10 cellular contexts compared by ENCODE assay signal in the genomic region with DNA sequence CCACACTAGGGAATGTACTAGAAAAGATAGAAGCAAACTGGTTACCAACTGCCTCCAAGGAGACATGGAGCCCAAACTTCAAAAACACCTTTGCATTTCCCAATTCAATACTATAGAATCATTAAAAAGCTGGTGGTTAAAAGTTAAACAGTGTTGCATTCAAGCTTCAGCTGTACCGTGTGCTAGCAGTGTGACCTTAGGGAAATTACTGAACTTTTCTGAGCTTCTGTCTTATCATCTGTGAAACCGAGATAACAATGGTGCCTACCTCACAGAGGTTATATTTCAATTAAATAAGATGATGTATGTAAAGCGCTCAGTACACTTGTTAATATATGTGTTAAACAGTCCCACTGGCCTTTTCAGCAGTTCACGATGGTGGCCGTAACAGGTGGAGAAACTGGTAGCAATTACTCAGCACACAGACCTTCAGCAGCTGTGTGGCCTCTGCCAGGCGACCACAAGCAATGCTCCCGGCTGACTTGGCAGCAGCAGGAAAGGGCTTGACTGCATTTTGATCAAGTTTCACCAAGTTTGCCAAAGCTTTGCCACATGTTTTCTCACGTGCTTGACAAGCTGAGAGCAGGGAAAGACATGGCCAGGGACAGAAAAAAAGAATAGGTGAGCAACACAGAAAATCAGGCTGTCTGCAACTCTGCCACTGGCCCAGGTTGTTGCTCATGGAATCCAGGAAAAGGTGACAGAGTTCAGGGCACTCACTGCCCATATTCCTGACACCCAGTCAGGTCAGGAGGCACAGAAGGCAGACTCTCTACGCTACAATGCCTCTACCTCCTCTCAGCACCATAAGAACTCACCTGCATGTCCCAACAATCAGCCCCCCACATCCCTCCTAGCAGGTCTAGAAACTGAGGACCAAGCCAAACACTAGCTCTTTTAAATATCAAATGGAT.
DNase-seq lines count a peak whose midpoint lies in the region; ATAC-seq and TF ChIP-seq lines count a peak whose summit lies in the region.
"Had no signal": no experiment of that assay in that cellular context is flagged by ENCODE, and none has a peak within 500 bp of the region (broad histone marks: within the 10 kb centered on the region; RNA-seq: fewer than 3 reads in every experiment).

No MANE protein-coding gene starts in this region.

- H3K27ac ChIP-seq in KMS-11, result peak overlapping the region; percentile 83
- H3K27ac ChIP-seq in left ventricle myocardium inferior (replicated peaks), result peak overlapping the region; percentile 79

- peak; percentile 77 for DNase-seq in GM06990 (ENCODE audit: extremely low read depth, insufficient read length)
- peak; percentile 34 for DNase-seq in left ventricle myocardium inferior
- no peak for DNase-seq in NCI-H1048 (lab: John Stamatoyannopoulos, UW)
- DNase-seq in NCI-H2107 treated with DMSO at 0.1 percent for 48 hours (lab: John Stamatoyannopoulos, UW; ENCODE audit: unreplicated experiment), result no peak
- DNase-seq in activated CD4-positive, alpha-beta memory T cell treated with anti-CD3 and anti-CD28 coated beads, Interleukin-2, amount 10 ng/mL, durations not matched to agents 7 days and 5 days, result no peak
- DNase-seq in activated gamma-delta T cell treated with Interleukin-2 at 50 U/mL for 16 hours, result no peak
- DNase-seq: NCI-H1436; stimulated activated naive CD8-positive, alpha-beta T cell treated with anti-CD3 and anti-CD28 coated beads, Interleukin-15, Interleukin-2, amounts not matched to agents 100 U/mL and 50 U/mL, for 24 hours had no signal

- peak; percentile 71 for ATAC-seq in GM21737 (IDR thresholded peaks at IDR 0.05; ENCODE audit: unreplicated experiment)
- ATAC-seq: stimulated activated naive CD8-positive, alpha-beta T cell treated with anti-CD3 and anti-CD28 coated beads, Interleukin-15, Interleukin-2, amounts not matched to agents 100 U/mL and 50 U/mL, for 24 hours had no signal

- H3K79me2 ChIP-seq in KMS-11 (ENCODE audit: insufficient read depth, low read depth), result no peaks in the 10 kb centered on the region

- no peaks in the 10 kb centered on the region for H3K27me3 Mint-ChIP-seq in activated CD4-positive, alpha-beta memory T cell treated with anti-CD3 and anti-CD28 coated beads, Interleukin-2, amount 10 ng/mL, durations not matched to agents 7 days and 5 days

- CTCF ChIA-PET in activated CD4-positive, alpha-beta memory T cell treated with anti-CD3 and anti-CD28 coated beads, Interleukin-2, amount 10 ng/mL, durations not matched to agents 7 days and 5 days (lab: Charles Lee), result no interaction called here

- H3K27me3 ChIP-seq in GM06990 (replicated peaks; ENCODE audit: control insufficient read depth, insufficient read depth, low read length) (no peaks in the 10 kb centered on the region), KMS-11 (ENCODE audit: insufficient read depth, low read depth) (no peaks in the 10 kb centered on the region), left ventricle myocardium inferior (ENCODE audit: low read depth) (no peaks in the 10 kb centered on the region)

- H3K4me3 ChIP-seq in GM06990 (replicated peaks; ENCODE audit: low read depth, low read length) (no peak overlapping the region), KMS-11 (IDR thresholded peaks at IDR 0.05; ENCODE audit: insufficient read depth, low read depth, low read length) (peak overlapping the region; percentile 35), left ventricle myocardium inferior (no peak overlapping the region)

- no peaks in the 10 kb centered on the region for H3K36me3 ChIP-seq in GM06990 (ENCODE audit: control insufficient read depth, insufficient read depth, low read length)
- no peaks in the 10 kb centered on the region for H3K36me3 ChIP-seq in KMS-11 (ENCODE audit: insufficient read depth)
- H3K36me3 ChIP-seq in left ventricle myocardium inferior, result no peaks in the 10 kb centered on the region

- TF ChIP-seq CTCF in GM06990 (IDR thresholded peaks at IDR 0.05; ENCODE audit: insufficient read depth, low read length, poor library complexity, severe bottlenecking) (no peak), KMS-11 (conservative IDR thresholded peaks at IDR 0.05; ENCODE audit: low read depth, low read length) (no peak), left ventricle myocardium inferior (IDR thresholded peaks at IDR 0.05; ENCODE audit: borderline replicate concordance) (no peak)

- H3K4me2 ChIP-seq in KMS-11, result peak overlapping the region; percentile 69

- H3K4me3 Mint-ChIP-seq in activated CD4-positive, alpha-beta memory T cell treated with anti-CD3 and anti-CD28 coated beads, Interleukin-2, amount 10 ng/mL, durations not matched to agents 7 days and 5 days, result no peak overlapping the region

- H3K36me3 Mint-ChIP-seq in activated CD4-positive, alpha-beta memory T cell treated with anti-CD3 and anti-CD28 coated beads, Interleukin-2, amount 10 ng/mL, durations not matched to agents 7 days and 5 days (ENCODE audit: low read depth), result no peaks in the 10 kb centered on the region

- H4K20me1 ChIP-seq in KMS-11 (ENCODE audit: insufficient read depth), result no peaks in the 10 kb centered on the region

- no peak overlapping the region for H3K27ac Mint-ChIP-seq in activated CD4-positive, alpha-beta memory T cell treated with anti-CD3 and anti-CD28 coated beads, Interleukin-2, amount 10 ng/mL, durations not matched to agents 7 days and 5 days

- intact Hi-C loops in left ventricle myocardium inferior (cut with micrococcal nuclease), result no loop called here

- POLR2A ChIA-PET in activated CD4-positive, alpha-beta memory T cell treated with anti-CD3 and anti-CD28 coated beads, Interleukin-2, amount 10 ng/mL, durations not matched to agents 7 days and 5 days (lab: Charles Lee), result no interaction called here

- H3K9me3 ChIP-seq in left ventricle myocardium inferior (replicated peaks), result peaks cover 14% of the 10 kb centered on the region

- H2AFZ ChIP-seq in KMS-11 (ENCODE audit: low read depth), result peak overlapping the region; percentile 26

- H3K4me1 ChIP-seq in KMS-11 (ENCODE audit: low read depth, poor library complexity, severe bottlenecking) (peaks cover 51% of the 10 kb centered on the region), left ventricle myocardium inferior (peaks cover 50% of the 10 kb centered on the region)

- H3K4me1 Mint-ChIP-seq in activated CD4-positive, alpha-beta memory T cell treated with anti-CD3 and anti-CD28 coated beads, Interleukin-2, amount 10 ng/mL, durations not matched to agents 7 days and 5 days, result no peaks in the 10 kb centered on the region

- peaks cover 11% of the 10 kb centered on the region for H3K9me3 Mint-ChIP-seq in activated CD4-positive, alpha-beta memory T cell treated with anti-CD3 and anti-CD28 coated beads, Interleukin-2, amount 10 ng/mL, durations not matched to agents 7 days and 5 days

- H3K9ac ChIP-seq in KMS-11, result peak overlapping the region; percentile 57; the same call in 1 of the 2 replicates

Comparison
In these comparisons a context has a peak if more than half of its experiments do, and no peak if none do; other contexts are left out.
1. DNase-seq: peak in GM06990 (single experiment) and left ventricle myocardium inferior (single experiment); none in NCI-H1048 (single experiment), NCI-H2107 treated with DMSO at 0.1 percent for 48 hours (single experiment), activated CD4-positive, alpha-beta memory T cell treated with anti-CD3 and anti-CD28 coated beads, Interleukin-2, amount 10 ng/mL, durations not matched to agents 7 days and 5 days (single experiment) and activated gamma-delta T cell treated with Interleukin-2 at 50 U/mL for 16 hours (single experiment).